10 cellular contexts compared by ENCODE assay signal in the genomic region with DNA sequence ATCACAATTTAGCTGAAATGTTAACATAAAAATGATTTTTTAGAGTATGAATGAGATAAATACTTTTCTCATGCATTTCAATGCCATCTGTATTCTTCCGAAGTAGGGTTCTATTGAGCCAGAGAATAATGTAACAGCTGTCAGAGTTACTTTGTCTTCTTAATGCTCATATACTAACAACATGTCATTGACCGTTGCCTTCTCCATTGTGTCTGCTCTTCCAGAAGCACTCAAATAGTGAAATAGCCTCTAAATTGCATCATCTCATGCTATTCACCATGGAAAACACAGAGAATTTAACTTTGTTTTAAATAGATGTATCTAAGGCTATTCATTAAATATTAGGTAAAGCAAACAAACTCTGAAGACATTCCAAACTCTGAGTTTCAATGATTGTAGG.
"Had no signal": no experiment of that assay in that cellular context is flagged by ENCODE, and none has a peak within 500 bp of the region (broad histone marks: within the 10 kb centered on the region; RNA-seq: fewer than 3 reads in every experiment).

No MANE protein-coding gene starts in this region.

- FAIRE-seq: islet of Langerhans, urothelium cell line had no signal

- ATAC-seq: esophagus mucosa had no signal

- DNase-seq: activated CD4-positive, alpha-beta T cell treated with anti-CD3 and anti-CD28 coated beads, Interleukin-2, amount 50 U/mL, for 1 hour; activated CD8-positive, alpha-beta memory T cell treated with anti-CD3 and anti-CD28 coated beads for 24 hours; activated naive CD4-positive, alpha-beta T cell; activated naive CD8-positive, alpha-beta T cell treated with anti-CD3 and anti-CD28 coated beads, Interleukin-2, amount 10 ng/mL, durations not matched to agents 7 days and 5 days; mammary epithelial cell; sigmoid colon; stimulated activated CD4-positive, alpha-beta T cell treated with anti-CD3 and anti-CD28 coated beads, Interleukin-1b, Interleukin-23, amount 100 ng/mL, for 48 hours had no signal
